Comparison of ENCODE assay signal across 1 cellular context in genomic region chr4:186363038-186363437, GRCh38.
TF ChIP-seq lines count a peak whose summit lies in the region.

No MANE protein-coding gene starts in this region.

TF ChIP-seq in HEK293, 187 proteins besides CTCF, POLR2A, EP300 and RAD21:
- TF ChIP-seq ZNF654 (tag by site-specific recombination; IDR thresholded peaks at IDR 0.05; ENCODE audit: low read depth) = peak; percentile 26
- TF ChIP-seq SETDB1 (IDR thresholded peaks at IDR 0.05; ENCODE audit: insufficient read length, low read length) = peak; percentile 55
